Comparison of ENCODE assay signal across 7 cellular contexts in genomic region chr4:118432359-118432758, GRCh38.
DNase-seq lines count a peak whose midpoint lies in the region; TF ChIP-seq lines count a peak whose summit lies in the region.
"Not testable (repeated sequence)": the region's sequence is repeated elsewhere in the genome, so short reads cannot be mapped to it uniquely, and the experiment has no call there.

No MANE protein-coding gene starts in this region.

- H3F3A ChIP-seq in GM23248 (ENCODE audit: insufficient read depth): not testable (repeated sequence)

- in situ Hi-C loops in GM23248 (cut with MboI); astrocyte of the cerebellum (cut with HindIII; ENCODE audit: low sequenced_read_pairs): not testable (repeated sequence)

- H3K9me2 ChIP-seq in GM23248 (ENCODE audit: insufficient read depth): not testable (repeated sequence)

- H3K27ac ChIP-seq in GM23248: peak overlapping the region; percentile 54; the same call in 1 of the 2 replicates

- not testable (repeated sequence) for H3K4me2 ChIP-seq in GM23248 (ENCODE audit: unreplicated experiment)

- not testable (repeated sequence) for H3K9me3 ChIP-seq in GM23248 (ENCODE audit: low read depth); adipocyte (ENCODE audit: control insufficient read depth, low read length)

- H2AFZ ChIP-seq in GM23248: not testable (repeated sequence)

- not testable (repeated sequence) for H4K20me1 ChIP-seq in GM23248 (ENCODE audit: insufficient read depth)

- H3K4me3 ChIP-seq in AG10803 (ENCODE audit: low read length); GM23248; adipocyte (ENCODE audit: low read length); astrocyte of the cerebellum (ENCODE audit: low read depth, low read length): not testable (repeated sequence)

- WGBS in GM23248 (ENCODE audit: low coverage in 1 of 2, low lambda C conversion rate in 2 of 2, missing lambda C conversion rate in 2 of 2), 2 experiments: 44 to 46% methylated on average over 5 of the region's 5 CpGs

- not testable (repeated sequence) for TF ChIP-seq CTCF in AG10803 (conservative IDR thresholded peaks at IDR 0.05; ENCODE audit: low read length); astrocyte of the cerebellum (IDR thresholded peaks at IDR 0.05; ENCODE audit: low read depth, low read length, missing control alignments)

- not testable (repeated sequence) for H3K9ac ChIP-seq in GM23248; adipocyte (ENCODE audit: low read length)

- H3K27me3 ChIP-seq in GM23248 (replicated peaks; ENCODE audit: insufficient read depth); adipocyte (replicated peaks; ENCODE audit: control insufficient read depth, insufficient read depth, low read length): not testable (repeated sequence)

- H3K36me3 ChIP-seq in GM23248 (ENCODE audit: low read depth); adipocyte (ENCODE audit: control insufficient read depth, insufficient read depth, low read length, severe bottlenecking): not testable (repeated sequence)

- DNase-seq in AG10803 (ENCODE audit: low read depth): peak; percentile 54
- peak; percentile 26 for DNase-seq in GM23248
- peak; percentile 15 for DNase-seq in adipocyte (ENCODE audit: low read depth)
- peak; percentile 0 for DNase-seq in astrocyte of the cerebellum (ENCODE audit: low read depth)
- DNase-seq in dedifferentiated amniotic fluid mesenchymal stem cell (ENCODE audit: extremely low spot score): peak; percentile 30
- peak; percentile 39 for DNase-seq in fibroblast of peridontal ligament (ENCODE audit: extremely low read depth)
- DNase-seq in kidney tubule cell (ENCODE audit: low spot score): peak; percentile 39

- not testable (repeated sequence) for H3K4me1 ChIP-seq in GM23248 (ENCODE audit: insufficient read depth); adipocyte (ENCODE audit: control insufficient read depth, insufficient read depth, low read length)

- H3K79me2 ChIP-seq in GM23248 (ENCODE audit: insufficient read depth): not testable (repeated sequence)

Comparison
In these comparisons a context has a peak if more than half of its experiments do, and no peak if none do; other contexts are left out.
1. DNase-seq: peak in every context shown above with its lines; median percentile 54 in AG10803; 39 in fibroblast of peridontal ligament; 39 in kidney tubule cell; 30 in dedifferentiated amniotic fluid mesenchymal stem cell; 26 in GM23248; 15 in adipocyte; 0 in astrocyte of the cerebellum.